23 cellular contexts compared by ENCODE assay signal in genomic region chr3:79534732-79535131, GRCh38.
DNase-seq lines count a peak whose midpoint lies in the region; ATAC-seq and TF ChIP-seq lines count a peak whose summit lies in the region.
"Had no signal": no experiment of that assay in that cellular context is flagged by ENCODE, and none has a peak within 500 bp of the region (broad histone marks: within the 10 kb centered on the region; RNA-seq: fewer than 3 reads in every experiment).

No MANE protein-coding gene starts in this region.

- no peak overlapping the region for H3K27ac Mint-ChIP-seq in naive thymus-derived CD8-positive, alpha-beta T cell
- H3K27ac Mint-ChIP-seq: CD4-positive, CD25-positive, alpha-beta regulatory T cell had no signal

- no peak for ATAC-seq in GM21786 (IDR thresholded peaks at IDR 0.05; ENCODE audit: unreplicated experiment)
- no peak for ATAC-seq in naive thymus-derived CD8-positive, alpha-beta T cell

- H3K4me3 Mint-ChIP-seq in naive thymus-derived CD8-positive, alpha-beta T cell = no peak overlapping the region
- H3K4me3 Mint-ChIP-seq: CD4-positive, CD25-positive, alpha-beta regulatory T cell had no signal

- CTCF ChIA-PET in RWPE1 (lab: Yijun Ruan, JAX) = no interaction called here

- no peak for TF ChIP-seq CTCF in RWPE1 (conservative IDR thresholded peaks at IDR 0.05; ENCODE audit: low read depth)

- H3K27me3 ChIP-seq in ACC112 (ENCODE audit: insufficient read depth, low read length) = no peaks in the 10 kb centered on the region
- H3K27me3 ChIP-seq: BE2C had no signal

- H3K9me3 Mint-ChIP-seq in naive thymus-derived CD8-positive, alpha-beta T cell = peaks cover 0 to 9% (median 3%) of the 10 kb centered on the region in 9 donors

- peak overlapping the region; percentile 69 for H2AFZ ChIP-seq in ACC112 (ENCODE audit: low read length, unreplicated experiment)

- H3K27me3 Mint-ChIP-seq in naive thymus-derived CD8-positive, alpha-beta T cell = no peaks in the 10 kb centered on the region
- H3K27me3 Mint-ChIP-seq: CD4-positive, CD25-positive, alpha-beta regulatory T cell had no signal

- no peaks in the 10 kb centered on the region for H3K36me3 Mint-ChIP-seq in naive thymus-derived CD8-positive, alpha-beta T cell
- H3K36me3 Mint-ChIP-seq: CD4-positive, CD25-positive, alpha-beta regulatory T cell had no signal

- H3K4me1 ChIP-seq in ACC112 (ENCODE audit: control insufficient read depth, insufficient read depth, low read length, unreplicated experiment) = no peaks in the 10 kb centered on the region
- H3K4me1 ChIP-seq: BE2C, Caco-2 had no signal

- POLR2A ChIA-PET in RWPE1 (lab: Yijun Ruan, JAX; ENCODE audit: low non-redundant PET) = no interaction called here
- POLR2A ChIA-PET in naive thymus-derived CD8-positive, alpha-beta T cell (lab: Charles Lee) = no interaction called here

- H3K4me1 Mint-ChIP-seq in naive thymus-derived CD8-positive, alpha-beta T cell = no peaks in the 10 kb centered on the region
- H3K4me1 Mint-ChIP-seq: CD4-positive, CD25-positive, alpha-beta regulatory T cell had no signal

- no peaks in the 10 kb centered on the region for H3K79me2 ChIP-seq in ACC112 (ENCODE audit: control insufficient read depth, insufficient read depth, low read length, unreplicated experiment)

- no peaks in the 10 kb centered on the region for H3K36me3 ChIP-seq in ACC112 (ENCODE audit: insufficient read depth, low read length)
- H3K36me3 ChIP-seq: BE2C had no signal

- DNase-seq in M059J (ENCODE audit: low read depth) (peak; percentile 18), astrocyte of the hippocampus (ENCODE audit: low read depth, low spot score) (peak; percentile 6), left kidney (ENCODE audit: low read depth, low spot score) (peak; percentile 6), RWPE1 (ENCODE audit: low spot score) (no peak), T-helper 9 cell (no peak)
- DNase-seq in naive thymus-derived CD8-positive, alpha-beta T cell = no peak
- DNase-seq: 8988T; BE2C; Caco-2; CD4-positive, CD25-positive, alpha-beta regulatory T cell; GF-D8; GOT3; KG1; NCI-H1048; NCI-H1436 treated with DMSO at 0.1 percent for 48 hours; NCI-H2029 treated with DMSO at 0.1 percent for 48 hours; NCI-H2171; NCI-H446; NK-92 treated with Interleukin-12 subunit alpha and Interleukin-12 subunit beta, amount 100 ng/mL, for 24 hours; SHP77 treated with DMSO at 0.1 percent for 48 hours; SK-N-SH had no signal

- H3K27ac ChIP-seq in ACC112 (ENCODE audit: low read depth, low read length) (no peak overlapping the region), RWPE1 (no peak overlapping the region)

- no peak overlapping the region for H3K4me3 ChIP-seq in ACC112 (ENCODE audit: low read depth, low read length)

Comparison
In these comparisons a context has a peak if more than half of its experiments do, and no peak if none do; other contexts are left out.
1. DNase-seq: peak in M059J (single experiment), astrocyte of the hippocampus (single experiment) and left kidney (single experiment); none in RWPE1 (single experiment), T-helper 9 cell (single experiment) and naive thymus-derived CD8-positive, alpha-beta T cell (0 of 10).